12 cellular contexts compared by ENCODE assay signal in genomic region chr18:6363216-6363615, GRCh38. TPM values are rescaled to one million over a fixed set of nuclear protein-coding genes. Genes with fewer than 3 reads are reported as not detected.
DNase-seq lines count a peak whose midpoint lies in the region; ATAC-seq, FAIRE-seq and TF ChIP-seq lines count a peak whose summit lies in the region.
"Had no signal": no experiment of that assay in that cellular context is flagged by ENCODE, and none has a peak within 500 bp of the region (broad histone marks: within the 10 kb centered on the region; RNA-seq: fewer than 3 reads in every experiment).

No MANE protein-coding gene starts in this region.

- no peaks in the 10 kb centered on the region for H3K4me1 Mint-ChIP-seq in activated T-helper 17 cell treated with anti-CD3 and anti-CD28 coated beads, Interleukin-2, amount 50 U/mL, for 72 hours

- intact Hi-C loops in heart left ventricle (cut with DNase I), result no loop called here

- TF ChIP-seq CTCF in heart left ventricle (IDR thresholded peaks at IDR 0.05), result no peak

- no peaks in the 10 kb centered on the region for H3K27me3 Mint-ChIP-seq in activated T-helper 17 cell treated with anti-CD3 and anti-CD28 coated beads, Interleukin-2, amount 50 U/mL, for 72 hours

- no peaks in the 10 kb centered on the region for H3K36me3 ChIP-seq in heart left ventricle
- H3K36me3 ChIP-seq: Peyer's patch, prostate gland had no signal

- H3K27me3 ChIP-seq in heart left ventricle, result no peaks in the 10 kb centered on the region
- H3K27me3 ChIP-seq: Peyer's patch had no signal

- H3K36me3 Mint-ChIP-seq in activated T-helper 17 cell treated with anti-CD3 and anti-CD28 coated beads, Interleukin-2, amount 50 U/mL, for 72 hours (ENCODE audit: low read depth), result no peaks in the 10 kb centered on the region

- H3K4me3 ChIP-seq in heart left ventricle, result no peak overlapping the region
- H3K4me3 ChIP-seq: Peyer's patch, prostate gland had no signal

- H3K27ac Mint-ChIP-seq in activated T-helper 17 cell treated with anti-CD3 and anti-CD28 coated beads, Interleukin-2, amount 50 U/mL, for 72 hours, result no peak overlapping the region

- no peaks in the 10 kb centered on the region for H3K9me3 ChIP-seq in heart left ventricle
- H3K9me3 ChIP-seq: Peyer's patch, prostate gland had no signal

- 79 to 89% (median 82%) methylated on average over 7 of the region's 7 CpGs for WGBS in heart left ventricle, 4 donors

- DNase-seq in GM18507 (ENCODE audit: extremely low spot score, insufficient read length, low read depth), result no peak
- DNase-seq in caudate nucleus (lab: John Stamatoyannopoulos, UW), result no peak
- DNase-seq in heart left ventricle, result no peak
- no peak for DNase-seq in NOMO-1 treated with DMSO at 0.1 percent for 48 hours (lab: John Stamatoyannopoulos, UW; ENCODE audit: unreplicated experiment)
- DNase-seq in SKM-1 (lab: John Stamatoyannopoulos, UW; ENCODE audit: unreplicated experiment), result no peak
- DNase-seq: activated effector memory CD4-positive, alpha-beta T cell treated with Interleukin-2 at 50 U/mL for 16 hours; Peyer's patch had no signal

- H3K4me1 ChIP-seq in heart left ventricle, result no peaks in the 10 kb centered on the region
- H3K4me1 ChIP-seq: Peyer's patch, prostate gland had no signal

- H3K4me3 Mint-ChIP-seq in activated T-helper 17 cell treated with anti-CD3 and anti-CD28 coated beads, Interleukin-2, amount 50 U/mL, for 72 hours, result no peak overlapping the region

- peak; percentile 47 for FAIRE-seq in GM18507 (lab: Jason Lieb, UNC)
- FAIRE-seq: urothelium cell line had no signal

- H3K9me3 Mint-ChIP-seq in activated T-helper 17 cell treated with anti-CD3 and anti-CD28 coated beads, Interleukin-2, amount 50 U/mL, for 72 hours, result peaks cover 9% of the 10 kb centered on the region

- no peak for TF ChIP-seq POLR2A in heart left ventricle (IDR thresholded peaks at IDR 0.05)

- ATAC-seq in GM19467 (IDR thresholded peaks at IDR 0.05; ENCODE audit: unreplicated experiment) (peak; percentile 50), HG02981 (IDR thresholded peaks at IDR 0.05; ENCODE audit: unreplicated experiment) (peak; percentile 58), heart left ventricle (no peak)
- ATAC-seq in activated T-helper 17 cell treated with anti-CD3 and anti-CD28 coated beads, Interleukin-2, amount 50 U/mL, for 72 hours (replicated peaks), result peak; percentile 44

- H3K27ac ChIP-seq in caudate nucleus (ENCODE audit: low read depth, low read length), result no peak overlapping the region
- no peak overlapping the region for H3K27ac ChIP-seq in heart left ventricle
- H3K27ac ChIP-seq: Peyer's patch, prostate gland had no signal

RNA-seq across cellular contexts. Expression of gene L3MBTL4, which starts 51.5 kb away (rescaled TPM):
- under 1 TPM in 1 of 2 donors, not detected in 1; 0.19 TPM for total RNA-seq in activated T-helper 17 cell treated with anti-CD3 and anti-CD28 coated beads, Interleukin-2, amount 50 U/mL, for 72 hours
- total RNA-seq in heart left ventricle, result 1 to 10 TPM in 6 of 9 donors, under 1 TPM in 3; 0.38 to 3.3 (median 1.9) TPM
- under 1 TPM; 0.27 to 0.79 TPM for polyA plus RNA-seq in heart left ventricle

Comparison
In these comparisons a context has a peak if more than half of its experiments do, and no peak if none do; other contexts are left out.
1. ATAC-seq: peak in GM19467 (single experiment), HG02981 (single experiment) and activated T-helper 17 cell treated with anti-CD3 and anti-CD28 coated beads, Interleukin-2, amount 50 U/mL, for 72 hours (single experiment); none in heart left ventricle (0 of 4).